Comparison of ENCODE assay signal across 10 cellular contexts in the genomic region with DNA sequence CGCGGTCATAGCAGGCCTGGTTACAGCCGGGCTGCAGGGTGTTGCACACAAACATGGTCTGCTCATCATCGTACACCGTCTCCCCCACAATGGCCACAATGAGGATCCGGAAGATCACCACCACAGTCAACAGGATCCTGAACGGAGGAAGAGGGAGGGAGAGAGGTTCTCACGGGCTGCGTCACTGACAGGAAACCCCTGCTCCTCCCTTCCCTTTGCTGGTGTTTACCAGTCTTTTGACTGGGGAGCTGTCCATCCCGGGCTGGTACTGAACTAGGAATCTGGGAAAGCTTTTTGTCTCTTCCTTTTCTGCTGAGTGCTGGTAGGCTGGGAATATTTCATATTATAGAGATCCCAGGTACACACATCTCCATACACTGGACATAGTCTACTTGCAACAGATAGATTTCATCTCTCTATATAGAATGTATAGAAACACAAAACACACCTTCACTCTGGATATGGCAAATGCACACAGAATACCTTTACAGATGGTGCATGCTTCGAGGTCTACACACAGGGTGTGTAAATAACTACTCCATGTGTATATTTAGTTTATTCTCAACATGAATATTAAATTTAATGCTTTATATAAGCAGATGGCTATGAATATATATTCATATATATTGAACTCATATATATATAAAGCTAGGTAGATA. TPM values are rescaled to one million over a fixed set of nuclear protein-coding genes. Genes with fewer than 3 reads are reported as not detected.
DNase-seq lines count a peak whose midpoint lies in the region; ATAC-seq and TF ChIP-seq lines count a peak whose summit lies in the region.
"Had no signal": no experiment of that assay in that cellular context is flagged by ENCODE, and none has a peak within 500 bp of the region (broad histone marks: within the 10 kb centered on the region; RNA-seq: fewer than 3 reads in every experiment).

No MANE protein-coding gene starts in this region.

- no peak overlapping the region for H3K9ac ChIP-seq in SK-N-SH

- no peak for TF ChIP-seq EP300 in SK-N-SH (IDR thresholded peaks at IDR 0.05; ENCODE audit: borderline replicate concordance in 1 of 2, low read depth in 1 of 2, low read length in 1 of 2)

- H2AFZ ChIP-seq in SK-N-SH (ENCODE audit: low read depth), result no peak overlapping the region

- no peak overlapping the region for H3K4me3 ChIP-seq in SK-N-SH (ENCODE audit: low read depth in 2 of 2, low read length in 1 of 2)
- H3K4me3 ChIP-seq in foreskin fibroblast (ENCODE audit: low read depth in 1 of 2, low read length in 2 of 2), result no peak overlapping the region

- no peaks in the 10 kb centered on the region for H3F3A ChIP-seq in SK-N-SH (replicated peaks; ENCODE audit: insufficient read depth)

- H3K27me3 ChIP-seq in SK-N-SH (ENCODE audit: insufficient read depth), result peaks cover 30% of the 10 kb centered on the region

- ATAC-seq in GM21360 (IDR thresholded peaks at IDR 0.05; ENCODE audit: unreplicated experiment) (no peak), GM21367 (IDR thresholded peaks at IDR 0.05; ENCODE audit: unreplicated experiment) (no peak)

- no peaks in the 10 kb centered on the region for H3K4me1 Mint-ChIP-seq in HFFc6 (ENCODE audit: low read depth)

- H3K9me3 ChIP-seq in SK-N-SH, result no peaks in the 10 kb centered on the region

- no peak overlapping the region for H3K4me3 Mint-ChIP-seq in HFFc6
- H3K4me3 Mint-ChIP-seq: activated B cell treated with CpG ODN at 0.5 μM for 24 hours had no signal

- no peaks in the 10 kb centered on the region for H3K9me2 ChIP-seq in SK-N-SH

- no peak overlapping the region for H3K4me2 ChIP-seq in SK-N-SH

- H3K79me2 ChIP-seq in SK-N-SH (ENCODE audit: insufficient read depth), result no peaks in the 10 kb centered on the region

- intact Hi-C loops in posterior vena cava (cut with DNase I), result no loop called here

- no peak for TF ChIP-seq RAD21 in SK-N-SH (IDR thresholded peaks at IDR 0.05; ENCODE audit: low read length)

- DNase-seq in HFFc6 (peak; percentile 50), SK-N-SH (no peak), foreskin fibroblast (peak; percentile 25 to 74), posterior vena cava (ENCODE audit: low spot score) (peak; percentile 76), DMS153 treated with DMSO at 0.1 percent for 48 hours (lab: John Stamatoyannopoulos, UW; ENCODE audit: unreplicated experiment) (no peak), GM10266 (ENCODE audit: extremely low spot score) (no peak)
- DNase-seq: activated B cell treated with CpG ODN at 0.5 μM for 24 hours had no signal

- CTCF ChIA-PET in SK-N-SH (lab: Yijun Ruan, JAX), result no interaction called here

- no peaks in the 10 kb centered on the region for H3K36me3 Mint-ChIP-seq in HFFc6 (ENCODE audit: low read depth)

- no peaks in the 10 kb centered on the region for H4K20me1 ChIP-seq in SK-N-SH (ENCODE audit: insufficient read depth)

- POLR2A ChIA-PET in SK-N-SH (lab: Yijun Ruan, JAX), result no interaction called here

- H3K36me3 ChIP-seq in SK-N-SH (replicated peaks in 1 of 2; ENCODE audit: control insufficient read depth in 1 of 2, insufficient read depth in 2 of 2, low read length in 1 of 2), result no peaks in the 10 kb centered on the region

- H3K4me1 ChIP-seq in SK-N-SH (ENCODE audit: control insufficient read depth in 1 of 2, insufficient read depth in 2 of 2, low read depth in 1 of 2, low read length in 1 of 2), result peaks cover 0 to 2% of the 10 kb centered on the region in 2 experiments; a peak in 1 of 4 replicates

- no peak overlapping the region for H3K27ac ChIP-seq in SK-N-SH (ENCODE audit: low read depth in 2 of 2, low read length in 1 of 2)
- H3K27ac ChIP-seq: epithelial cell of prostate had no signal

- H3K27me3 Mint-ChIP-seq in HFFc6 (ENCODE audit: insufficient read depth), result peaks cover 41% of the 10 kb centered on the region

- WGBS in SK-N-SH (ENCODE audit: low lambda C conversion rate), result 78% methylated on average over 11 of the region's 11 CpGs

- H3K9me3 Mint-ChIP-seq in HFFc6, result no peaks in the 10 kb centered on the region
- H3K9me3 Mint-ChIP-seq: activated B cell treated with CpG ODN at 0.5 μM for 24 hours had no signal

- TF ChIP-seq CTCF in HFFc6 (IDR thresholded peaks at IDR 0.05) (no peak), SK-N-SH (IDR thresholded peaks at IDR 0.05) (no peak), foreskin fibroblast (IDR thresholded peaks at IDR 0.05; ENCODE audit: low read depth, low read length) (no peak), GM10266 (IDR thresholded peaks at IDR 0.05; ENCODE audit: control insufficient read depth, insufficient read depth, low read depth, missing control alignments) (no peak)

- no peak overlapping the region for H3K27ac Mint-ChIP-seq in HFFc6
- H3K27ac Mint-ChIP-seq: activated B cell treated with CpG ODN at 0.5 μM for 24 hours had no signal

TF ChIP-seq in SK-N-SH, 30 proteins besides CTCF, POLR2A, EP300 and RAD21:
- TF ChIP-seq, protein P1, sequence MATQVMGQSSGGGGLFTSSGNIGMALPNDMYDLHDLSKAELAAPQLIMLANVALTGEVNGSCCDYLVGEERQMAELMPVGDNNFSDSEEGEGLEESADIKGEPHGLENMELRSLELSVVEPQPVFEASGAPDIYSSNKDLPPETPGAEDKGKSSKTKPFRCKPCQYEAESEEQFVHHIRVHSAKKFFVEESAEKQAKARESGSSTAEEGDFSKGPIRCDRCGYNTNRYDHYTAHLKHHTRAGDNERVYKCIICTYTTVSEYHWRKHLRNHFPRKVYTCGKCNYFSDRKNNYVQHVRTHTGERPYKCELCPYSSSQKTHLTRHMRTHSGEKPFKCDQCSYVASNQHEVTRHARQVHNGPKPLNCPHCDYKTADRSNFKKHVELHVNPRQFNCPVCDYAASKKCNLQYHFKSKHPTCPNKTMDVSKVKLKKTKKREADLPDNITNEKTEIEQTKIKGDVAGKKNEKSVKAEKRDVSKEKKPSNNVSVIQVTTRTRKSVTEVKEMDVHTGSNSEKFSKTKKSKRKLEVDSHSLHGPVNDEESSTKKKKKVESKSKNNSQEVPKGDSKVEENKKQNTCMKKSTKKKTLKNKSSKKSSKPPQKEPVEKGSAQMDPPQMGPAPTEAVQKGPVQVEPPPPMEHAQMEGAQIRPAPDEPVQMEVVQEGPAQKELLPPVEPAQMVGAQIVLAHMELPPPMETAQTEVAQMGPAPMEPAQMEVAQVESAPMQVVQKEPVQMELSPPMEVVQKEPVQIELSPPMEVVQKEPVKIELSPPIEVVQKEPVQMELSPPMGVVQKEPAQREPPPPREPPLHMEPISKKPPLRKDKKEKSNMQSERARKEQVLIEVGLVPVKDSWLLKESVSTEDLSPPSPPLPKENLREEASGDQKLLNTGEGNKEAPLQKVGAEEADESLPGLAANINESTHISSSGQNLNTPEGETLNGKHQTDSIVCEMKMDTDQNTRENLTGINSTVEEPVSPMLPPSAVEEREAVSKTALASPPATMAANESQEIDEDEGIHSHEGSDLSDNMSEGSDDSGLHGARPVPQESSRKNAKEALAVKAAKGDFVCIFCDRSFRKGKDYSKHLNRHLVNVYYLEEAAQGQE (IDR thresholded peaks at IDR 0.05; ENCODE audit: low read depth, low read length), result peak; percentile 98
- TF ChIP-seq SIN3A (IDR thresholded peaks at IDR 0.05; ENCODE audit: borderline replicate concordance, low read depth, low read length), result no peak
- no peak for TF ChIP-seq JUND (IDR thresholded peaks at IDR 0.05)
- TF ChIP-seq GABPA (IDR thresholded peaks at IDR 0.05; ENCODE audit: low read depth), result no peak
- TF ChIP-seq GATA2 (CRISPR knock-in tag; IDR thresholded peaks at IDR 0.05), result no peak
- TF ChIP-seq MXI1 (IDR thresholded peaks at IDR 0.05; ENCODE audit: low read depth, low read length), result no peak
- TF ChIP-seq CHD2 (IDR thresholded peaks at IDR 0.05; ENCODE audit: low read length, partially characterized antibody), result no peak
- TF ChIP-seq SMC3 (IDR thresholded peaks at IDR 0.05; ENCODE audit: low read depth, low read length), result no peak
- TF ChIP-seq NRF1 (IDR thresholded peaks at IDR 0.05; ENCODE audit: low read depth, low read length), result no peak
TF ChIP-seq in SK-N-SH: peak in this region for 1.

RNA-seq across cellular contexts. Expression of a gene that starts 1.4 kb away (rescaled TPM):
- total RNA-seq in HFFc6 (2021; fragmentation: NEBNext Ultra II Directional; extraction: Animal tissue kit (Norgen Biotek cat#: 25700)), result not detected
- not detected in 2 replicates for polyA plus RNA-seq in SK-N-SH (2012; rRNA removed)
- 0.04 TPM in 1 of 2 replicates, not detected in the other for polyA plus RNA-seq in SK-N-SH (2012; cell fraction: cytosol; rRNA removed)
- 0.01 TPM in 1 of 2 replicates, not detected in the other for polyA plus RNA-seq in SK-N-SH (2012; cell fraction: nucleus; rRNA removed)
- not detected for total RNA-seq in posterior vena cava
- total RNA-seq: activated B cell treated with CpG ODN at 0.5 μM for 24 hours had no signal

RNA-seq across cellular contexts. Expression of a gene that starts 42.0 kb away (rescaled TPM):
- 10 to 100 TPM in 5 of 6 experiments, 1 to 10 TPM in 1; 4.8 to 30.5 (median 24.7) TPM for total RNA-seq in HFFc6 (2021; fragmentation: NEBNext Ultra II Directional; extraction: Animal tissue kit (Norgen Biotek cat#: 25700))
- polyA plus RNA-seq in SK-N-SH (2012; rRNA removed), result not detected in 2 replicates
- not detected in 2 replicates for polyA plus RNA-seq in SK-N-SH (2012; cell fraction: cytosol; rRNA removed)
- polyA plus RNA-seq in SK-N-SH (2012; cell fraction: nucleus; rRNA removed), result 0.01 TPM in 1 of 2 replicates, not detected in the other
- total RNA-seq in posterior vena cava, result 10 to 100 TPM; 93.6 to 93.8 TPM
- total RNA-seq: activated B cell treated with CpG ODN at 0.5 μM for 24 hours had no signal

Comparison
In these comparisons a context has a peak if more than half of its experiments do, and no peak if none do; other contexts are left out.
1. DNase-seq: peak in HFFc6 (single experiment), foreskin fibroblast (2 of 2) and posterior vena cava (single experiment); none in SK-N-SH (single experiment), DMS153 treated with DMSO at 0.1 percent for 48 hours (single experiment) and GM10266 (single experiment).